20 cellular contexts compared by ENCODE assay signal in genomic region chr2:149613712-149614111, GRCh38.
"Had no signal": no experiment of that assay in that cellular context is flagged by ENCODE, and none has a peak within 500 bp of the region (broad histone marks: within the 10 kb centered on the region; RNA-seq: fewer than 3 reads in every experiment).

No MANE protein-coding gene starts in this region.

- ATAC-seq: activated CD8-positive, alpha-beta memory T cell treated with anti-CD3 and anti-CD28 coated beads, Interleukin-2, amount 10 ng/mL, durations not matched to agents 7 days and 5 days; activated naive CD4-positive, alpha-beta T cell treated with anti-CD3 and anti-CD28 coated beads, Interleukin-2, amount 50 U/mL, for 72 hours; foreskin keratinocyte; heart left ventricle; psoas muscle; right lobe of liver; stimulated activated memory B cell treated with anti-CD40 and anti-IgM and Interleukin-4, amounts not matched to agents 10 μg/mL and 1 μg/mL and 100 μg/mL, for 72 hours had no signal

- H3K9me3 ChIP-seq: breast epithelium, left ventricle myocardium inferior, psoas muscle, right lobe of liver, spleen, transverse colon had no signal

- H3K27ac ChIP-seq: breast epithelium, foreskin keratinocyte, heart left ventricle, left ventricle myocardium inferior, psoas muscle, right lobe of liver, spleen, transverse colon had no signal

- DNase-seq: activated CD4-positive, alpha-beta T cell treated with anti-CD3 and anti-CD28 coated beads for 1 hour; activated CD4-positive, alpha-beta T cell treated with anti-CD3 and anti-CD28 coated beads, Interleukin-2, amount 50 U/mL, for 48 hours; activated CD8-positive, alpha-beta memory T cell treated with anti-CD3 and anti-CD28 coated beads, Interleukin-2, amount 10 ng/mL, durations not matched to agents 7 days and 5 days; activated effector memory CD4-positive, alpha-beta T cell treated with anti-CD3 and anti-CD28 coated beads, Interleukin-2, amount 50 U/mL, for 16 hours; activated T-cell treated with anti-CD3 and anti-CD28 coated beads, Interleukin-2, amount 50 U/mL, for 24 hours; amygdala; effector CD4-positive, alpha-beta T cell; foreskin keratinocyte; heart left ventricle; left ventricle myocardium inferior; nephron progenitor cell; psoas muscle; right lobe of liver; spleen; stimulated activated CD4-positive, alpha-beta T cell treated with anti-CD3 and anti-CD28 coated beads, Interleukin-1b, Interleukin-23, amount 100 ng/mL, for 48 hours; SW 1271; transverse colon had no signal

- H3K4me1 ChIP-seq: breast epithelium, left ventricle myocardium inferior, psoas muscle, right lobe of liver, spleen had no signal

- H3K4me3 ChIP-seq: breast epithelium, heart left ventricle, left ventricle myocardium inferior, psoas muscle, right lobe of liver, spleen, transverse colon had no signal

- H3K27me3 ChIP-seq: breast epithelium, foreskin keratinocyte, heart left ventricle, right lobe of liver, spleen, transverse colon had no signal

- H3K36me3 ChIP-seq: breast epithelium, heart left ventricle, left ventricle myocardium inferior, right lobe of liver, spleen, transverse colon had no signal
